In genomic region chr6:6270948-6271347, GRCh38 we compare ENCODE assay signal across 1 cellular context.
TF ChIP-seq lines count a peak whose summit lies in the region.

No MANE protein-coding gene starts in this region.

TF ChIP-seq in GM23338, 12 proteins besides CTCF, POLR2A, EP300 and RAD21 (continued from another document):
- TF ChIP-seq ZNF462 (CRISPR knock-in tag; IDR thresholded peaks at IDR 0.05), result no peak
- TF ChIP-seq ETS1 (IDR thresholded peaks at IDR 0.05), result no peak
- TF ChIP-seq STAT1 (IDR thresholded peaks at IDR 0.05; ENCODE audit: unreplicated experiment), result no peak
- no peak for TF ChIP-seq EZH2phosphoT487 (IDR thresholded peaks at IDR 0.05; ENCODE audit: unreplicated experiment)
- no peak for TF ChIP-seq NANOG (IDR thresholded peaks at IDR 0.05; ENCODE audit: borderline replicate concordance)
- TF ChIP-seq JUNB (IDR thresholded peaks at IDR 0.05; ENCODE audit: unreplicated experiment), result no peak
- TF ChIP-seq EZH2 (IDR thresholded peaks at IDR 0.05; ENCODE audit: low read depth, unreplicated experiment), result no peak
- TF ChIP-seq REST (IDR thresholded peaks at IDR 0.05; ENCODE audit: unreplicated experiment), result no peak
TF ChIP-seq in GM23338: peak in this region for 0.
